8 cellular contexts compared by ENCODE assay signal in genomic region chr5:102754499-102755424, GRCh38. TPM values are rescaled to one million over a fixed set of nuclear protein-coding genes. Genes with fewer than 3 reads are reported as not detected.
DNase-seq lines count a peak whose midpoint lies in the region; ATAC-seq and TF ChIP-seq lines count a peak whose summit lies in the region.

Gene PAM, plus strand, starts transcription at chr5:102755305. Its CDS starts 110,891 bp downstream, at chr5:102866196.

- no peaks in the 10 kb centered on the region for H3K9me3 ChIP-seq in hepatocyte (ENCODE audit: low read depth)
- no peaks in the 10 kb centered on the region for H3K9me3 ChIP-seq in gastrocnemius medialis

- H3K4me2 ChIP-seq in hepatocyte, result peak within 1 kb of the TSS; percentile 93

- H3K4me3 ChIP-seq in astrocyte of the cerebellum (ENCODE audit: low read depth, low read length) (peak within 1 kb of the TSS; percentile 91), hepatocyte (peak within 1 kb of the TSS; percentile 86), gastrocnemius medialis (peak within 1 kb of the TSS; percentile 63 to 97 (median 88))

- peak within 1 kb of the TSS; percentile 71 for H2AFZ ChIP-seq in hepatocyte

- H3K36me3 ChIP-seq in hepatocyte (replicated peaks; ENCODE audit: insufficient read depth, low read depth) (no peaks in the 10 kb centered on the region), gastrocnemius medialis (no peaks in the 10 kb centered on the region)

- H3K9me2 ChIP-seq in hepatocyte (replicated peaks; ENCODE audit: insufficient read depth), result no peaks in the 10 kb centered on the region

- TF ChIP-seq POLR2A in GM15510 (IDR thresholded peaks at IDR 0.05; ENCODE audit: borderline replicate concordance, extremely low read depth, insufficient read length) (peak; percentile 72), gastrocnemius medialis (IDR thresholded peaks at IDR 0.05) (peak; percentile 66 to 77)

- H3K27ac ChIP-seq in hepatocyte (peak within 1 kb of the TSS; percentile 96), gastrocnemius medialis (peak within 1 kb of the TSS; percentile 88 to 97 (median 92))

- no peak for TF ChIP-seq CTCF in astrocyte of the cerebellum (IDR thresholded peaks at IDR 0.05; ENCODE audit: low read depth, low read length, missing control alignments)
- TF ChIP-seq CTCF in hepatocyte (IDR thresholded peaks at IDR 0.05; ENCODE audit: poor library complexity), result no peak
- TF ChIP-seq CTCF in gastrocnemius medialis (IDR thresholded peaks at IDR 0.05 in 4 of 5, conservative IDR thresholded peaks at IDR 0.05 in 1 of 5), result no peak

- peak; percentile 52 for DNase-seq in NCI-H1092 treated with DMSO at 0.1 percent for 48 hours (lab: John Stamatoyannopoulos, UW)
- peak; percentile 63 for DNase-seq in T-helper 9 cell
- no peak for DNase-seq in astrocyte of the cerebellum (ENCODE audit: low read depth)
- DNase-seq in hepatocyte (ENCODE audit: low spot score), result peak; percentile 89
- peak; percentile 68 to 71 for DNase-seq in gastrocnemius medialis
- DNase-seq in NCI-H187 treated with DMSO at 0.1 percent for 48 hours (lab: John Stamatoyannopoulos, UW), result no peak

- H3K79me2 ChIP-seq in hepatocyte, result peaks cover 32% of the 10 kb centered on the region

- intact Hi-C loops in gastrocnemius medialis (cut with DNase I; ENCODE audit: low total_unique reads), result loop anchor here (1.0 to 10.0 kb wide), 4 partner anchors 36 to 510 kb away; partner anchors contain the start of genes GIN1 and PPIP5K2

- ATAC-seq in HG02610 (IDR thresholded peaks at IDR 0.05; ENCODE audit: unreplicated experiment) (peak; percentile 78), gastrocnemius medialis (peak; percentile 57 to 61)

- no peaks in the 10 kb centered on the region for H4K20me1 ChIP-seq in hepatocyte (ENCODE audit: insufficient read depth, poor library complexity, severe bottlenecking)

- H3K27me3 ChIP-seq in hepatocyte, result no peaks in the 10 kb centered on the region
- no peaks in the 10 kb centered on the region for H3K27me3 ChIP-seq in gastrocnemius medialis

- WGBS in hepatocyte (ENCODE audit: low lambda C conversion rate, missing lambda C conversion rate), result 2% methylated on average over 62 of the region's 77 CpGs

- in situ Hi-C loops in astrocyte of the cerebellum (cut with HindIII; ENCODE audit: low sequenced_read_pairs), result no loop called here
- in situ Hi-C loops in gastrocnemius medialis (cut with MboI; ENCODE audit: low sequenced_read_pairs in 4 of 4), result no loop called here

- H3K4me1 ChIP-seq in hepatocyte (ENCODE audit: insufficient read depth) (peaks cover 6% of the 10 kb centered on the region), gastrocnemius medialis (peaks cover 34 to 35% of the 10 kb centered on the region in 2 donors)

RNA-seq across cellular contexts. Expression of gene PAM, which starts in this region (rescaled TPM):
- total RNA-seq in hepatocyte (158 and 160 TPM in 2 replicates), gastrocnemius medialis (100 to 1,000 TPM; 102 to 210 (median 172) TPM)
- 115 and 118 TPM in 2 replicates for polyA plus RNA-seq in hepatocyte

Comparison
In these comparisons a context has a peak if more than half of its experiments do, and no peak if none do; other contexts are left out.
1. DNase-seq: peak in NCI-H1092 treated with DMSO at 0.1 percent for 48 hours (single experiment), T-helper 9 cell (single experiment), hepatocyte (single experiment) and gastrocnemius medialis (2 of 2); none in astrocyte of the cerebellum (single experiment) and NCI-H187 treated with DMSO at 0.1 percent for 48 hours (single experiment).
2. Peak in every context shown above with its lines, with median percentiles within 50 percentile points of each other: H3K4me3 ChIP-seq.